8 cellular contexts compared by ENCODE assay signal in the genomic region with DNA sequence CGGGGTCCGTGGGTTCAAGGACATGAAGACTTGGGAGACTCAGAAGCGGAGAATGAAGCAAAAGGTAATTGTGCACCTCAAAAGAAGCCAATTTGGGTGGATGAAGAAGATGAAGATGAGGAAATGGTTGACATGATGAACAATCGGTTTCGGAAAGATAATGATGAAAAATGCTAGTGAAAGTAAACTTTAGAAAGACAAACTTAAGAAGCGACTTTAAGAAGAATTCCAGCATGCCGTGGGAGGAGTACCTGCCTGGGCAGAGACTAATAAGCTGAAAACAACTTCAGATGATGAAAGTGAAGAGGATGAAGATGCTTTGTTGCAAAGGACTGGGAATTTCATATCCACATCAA. TPM values are rescaled to one million over a fixed set of nuclear protein-coding genes. Genes with fewer than 3 reads are reported as not detected.
DNase-seq lines count a peak whose midpoint lies in the region; ATAC-seq and TF ChIP-seq lines count a peak whose summit lies in the region.

No MANE protein-coding gene starts in this region.

- H3K36me3 ChIP-seq in left ventricle myocardium inferior (no peaks in the 10 kb centered on the region), colonic mucosa (no peaks in the 10 kb centered on the region), muscle layer of duodenum (ENCODE audit: control insufficient read depth in 1 of 2, insufficient read depth in 2 of 2, low read length in 2 of 2) (no peaks in the 10 kb centered on the region), vagina (no peaks in the 10 kb centered on the region)

- H3K27me3 ChIP-seq in left ventricle myocardium inferior (ENCODE audit: low read depth) (peaks cover 5% of the 10 kb centered on the region), colonic mucosa (no peaks in the 10 kb centered on the region), muscle layer of duodenum (ENCODE audit: low read depth, low read length) (no peaks in the 10 kb centered on the region), vagina (no peaks in the 10 kb centered on the region)

- H3K9me3 ChIP-seq in left ventricle myocardium inferior (replicated peaks): no peaks in the 10 kb centered on the region
- H3K9me3 ChIP-seq in colonic mucosa: no peaks in the 10 kb centered on the region
- no peaks in the 10 kb centered on the region for H3K9me3 ChIP-seq in muscle layer of duodenum (ENCODE audit: control insufficient read depth in 1 of 2, low read length in 2 of 2)
- H3K9me3 ChIP-seq in vagina: no peaks in the 10 kb centered on the region

- H3K4me3 ChIP-seq in left ventricle myocardium inferior (peak overlapping the region; percentile 69), colonic mucosa (peak overlapping the region; percentile 57), muscle layer of duodenum (ENCODE audit: low read depth in 1 of 2, low read length in 2 of 2) (peak overlapping the region; percentile 47 to 63), vagina (peak overlapping the region; percentile 52 to 54)

- intact Hi-C loops in left ventricle myocardium inferior (cut with micrococcal nuclease) (no loop called here), left cardiac atrium (cut with DNase I) (no loop called here), colonic mucosa (cut with DNase I) (no loop called here), vagina (cut with DNase I) (no loop called here)

- ATAC-seq in left cardiac atrium: no peak
- ATAC-seq in HG03432 (IDR thresholded peaks at IDR 0.05; ENCODE audit: unreplicated experiment): no peak

- TF ChIP-seq CTCF in left ventricle myocardium inferior (IDR thresholded peaks at IDR 0.05; ENCODE audit: borderline replicate concordance) (no peak), colonic mucosa (IDR thresholded peaks at IDR 0.05) (no peak), vagina (IDR thresholded peaks at IDR 0.05) (no peak)

- no peak for TF ChIP-seq POLR2A in vagina (IDR thresholded peaks at IDR 0.05)

- H3K4me1 ChIP-seq in left ventricle myocardium inferior: peaks cover 10% of the 10 kb centered on the region
- no peaks in the 10 kb centered on the region for H3K4me1 ChIP-seq in colonic mucosa
- no peaks in the 10 kb centered on the region for H3K4me1 ChIP-seq in muscle layer of duodenum (ENCODE audit: control insufficient read depth in 1 of 2, insufficient read depth in 2 of 2, low read length in 2 of 2)
- H3K4me1 ChIP-seq in vagina: no peaks in the 10 kb centered on the region

- H3K9ac ChIP-seq in colonic mucosa (ENCODE audit: low read depth in 2 of 2, low read length in 2 of 2): peak overlapping the region; percentile 21 to 39

- DNase-seq in left ventricle myocardium inferior (no peak), left cardiac atrium (no peak), colonic mucosa (no peak), vagina (ENCODE audit: extremely low spot score in 2 of 2) (no peak), NCI-H345 (lab: John Stamatoyannopoulos, UW) (no peak), SW480 (ENCODE audit: low spot score) (no peak)

- H3K27ac ChIP-seq in left ventricle myocardium inferior (replicated peaks) (peak overlapping the region; percentile 54), colonic mucosa (no peak overlapping the region), muscle layer of duodenum (ENCODE audit: low read length) (no peak overlapping the region), vagina (peak overlapping the region; percentile 40)

RNA-seq across cellular contexts. Expression of gene PSTPIP2, which starts 43.5 kb away (rescaled TPM):
- 1.8 TPM for total RNA-seq in left ventricle myocardium inferior
- 1 to 10 TPM; 2.5 to 3.2 TPM for total RNA-seq in left cardiac atrium
- 1 to 10 TPM; 3.0 to 3.8 TPM for total RNA-seq in colonic mucosa
- total RNA-seq in vagina: 9.1 TPM

Comparison
In these comparisons a context has a peak if more than half of its experiments do, and no peak if none do; other contexts are left out.
1. H3K27ac ChIP-seq: peak in left ventricle myocardium inferior (single experiment) and vagina (single experiment); none in colonic mucosa (single experiment) and muscle layer of duodenum (single experiment).
2. Peak in every context shown above with its lines, with median percentiles within 50 percentile points of each other: H3K4me3 ChIP-seq.